1 cellular context compared by ENCODE assay signal in genomic region chr7:102503141-102503540, GRCh38. TPM values are rescaled to one million over a fixed set of nuclear protein-coding genes. Genes with fewer than 3 reads are reported as not detected.
"Had no signal": no experiment of that assay in that cellular context is flagged by ENCODE, and none has a peak within 500 bp of the region (broad histone marks: within the 10 kb centered on the region; RNA-seq: fewer than 3 reads in every experiment).

No MANE protein-coding gene starts in this region.

RNA-seq across cellular contexts. Expression of gene UPK3BL2, which starts 40.4 kb away (rescaled TPM):
- total RNA-seq: RPMI7951 had no signal
